ENCODE assay signal across 11 cellular contexts in the genomic region with DNA sequence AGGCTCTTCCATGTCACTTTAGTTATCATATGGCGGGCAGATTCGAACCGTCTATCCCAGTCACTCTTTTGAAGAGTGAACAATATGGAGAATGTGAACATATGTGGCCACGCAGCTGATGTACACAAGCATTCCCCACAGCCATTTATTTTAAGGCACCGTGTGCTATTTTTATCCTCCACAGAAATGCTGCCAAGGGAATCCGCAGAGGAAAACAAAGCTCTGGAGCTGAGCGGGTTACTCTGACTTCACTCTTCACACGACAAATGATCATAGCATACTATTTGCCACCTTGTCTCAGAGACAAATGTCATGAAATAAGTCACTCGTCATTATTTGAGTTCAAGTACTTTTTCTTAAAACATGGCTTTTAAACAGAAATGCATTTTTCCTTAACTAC.
DNase-seq lines count a peak whose midpoint lies in the region; ATAC-seq and TF ChIP-seq lines count a peak whose summit lies in the region.
"Had no signal": no experiment of that assay in that cellular context is flagged by ENCODE, and none has a peak within 500 bp of the region (broad histone marks: within the 10 kb centered on the region; RNA-seq: fewer than 3 reads in every experiment).

No MANE protein-coding gene starts in this region.

- peak in 1 of 2 experiments; percentile 38 for DNase-seq in SJSA1 (ENCODE audit: low read depth in 1 of 2, low spot score in 2 of 2)
- peak in 1 of 10 donors; percentile 36 for DNase-seq in dorsolateral prefrontal cortex
- DNase-seq in mesothelial cell of epicardium (ENCODE audit: low spot score in 2 of 2, unreplicated experiment in 2 of 2): no peak
- DNase-seq in testis: no peak
- DNase-seq in activated naive CD4-positive, alpha-beta T cell (lab: John Stamatoyannopoulos, UW): no peak
- DNase-seq in CD8-positive, alpha-beta memory T cell: no peak
- DNase-seq: stimulated activated CD4-positive, alpha-beta T cell treated with anti-CD3 and anti-CD28 coated beads, Interleukin-4, amount 100 ng/mL, for 1 hour had no signal

- H3K36me3 ChIP-seq in SJSA1 (peaks cover 21% of the 10 kb centered on the region), testis (ENCODE audit: low read depth, missing control alignments) (no peaks in the 10 kb centered on the region)
- no peaks in the 10 kb centered on the region for H3K36me3 ChIP-seq in CD8-positive, alpha-beta memory T cell (ENCODE audit: insufficient read depth, low read length)

- ATAC-seq in HG03045 (IDR thresholded peaks at IDR 0.05; ENCODE audit: unreplicated experiment): no peak
- ATAC-seq in HG02970 (IDR thresholded peaks at IDR 0.05; ENCODE audit: low FRiP score, unreplicated experiment): no peak
- ATAC-seq: naive thymus-derived CD8-positive, alpha-beta T cell had no signal

- H3K4me1 ChIP-seq in SJSA1 (replicated peaks): peaks cover 67% of the 10 kb centered on the region
- H3K4me1 ChIP-seq in testis: peaks cover 83% of the 10 kb centered on the region
- peaks cover 11% of the 10 kb centered on the region for H3K4me1 ChIP-seq in CD8-positive, alpha-beta memory T cell (ENCODE audit: insufficient read depth, low read length)

- H3K4me3 ChIP-seq in SJSA1 (no peak overlapping the region), dorsolateral prefrontal cortex (peak overlapping the region in 4 of 59 donors; percentile 12 to 52 (median 35)), testis (no peak overlapping the region)
- H3K4me3 ChIP-seq in CD8-positive, alpha-beta memory T cell (ENCODE audit: low read length): no peak overlapping the region

- POLR2A ChIA-PET in CD8-positive, alpha-beta memory T cell (lab: Charles Lee): no interaction called here

- intact Hi-C loops in dorsolateral prefrontal cortex (cut with DNase I) (loop anchor here (2.0 kb wide), 4 partner anchors 53 to 99 kb away; no protein-coding TSS in a partner anchor), testis (cut with DNase I; ENCODE audit: low total_unique reads) (no loop called here)

- no peaks in the 10 kb centered on the region for H3K27me3 Mint-ChIP-seq in mesothelial cell of epicardium (ENCODE audit: low read depth)
- peaks cover 3% of the 10 kb centered on the region in 2 donors for H3K27me3 Mint-ChIP-seq in CD8-positive, alpha-beta memory T cell
- H3K27me3 Mint-ChIP-seq: dendritic cell treated with granulocyte-macrophage colony-stimulating factor and Interleukin-4, amounts not matched to agents 40 ng/mL and 50 ng/mL, for 4 days had no signal

- H3K4me3 Mint-ChIP-seq in mesothelial cell of epicardium: no peak overlapping the region
- H3K4me3 Mint-ChIP-seq in CD8-positive, alpha-beta memory T cell: no peak overlapping the region
- H3K4me3 Mint-ChIP-seq: dendritic cell treated with granulocyte-macrophage colony-stimulating factor and Interleukin-4, amounts not matched to agents 40 ng/mL and 50 ng/mL, for 4 days; naive thymus-derived CD8-positive, alpha-beta T cell had no signal

- TF ChIP-seq CTCF in dorsolateral prefrontal cortex (IDR thresholded peaks at IDR 0.05 in 54 of 56, conservative IDR thresholded peaks at IDR 0.05 in 2 of 56; ENCODE audit: low read depth in 1 of 56, partially characterized antibody in 56 of 56) (no peak), mesothelial cell of epicardium (IDR thresholded peaks at IDR 0.05; ENCODE audit: unreplicated experiment) (no peak), testis (IDR thresholded peaks at IDR 0.05) (no peak)

- H3K27ac ChIP-seq in SJSA1: 0 out of 2 replicates have a peak overlapping the region, but pooled peaks have one; percentile 18
- peak overlapping the region in 51 of 59 donors; percentile 3 to 95 (median 84) for H3K27ac ChIP-seq in dorsolateral prefrontal cortex
- H3K27ac ChIP-seq in testis: peak overlapping the region; percentile 43 to 80
- no peak overlapping the region for H3K27ac ChIP-seq in CD8-positive, alpha-beta memory T cell (ENCODE audit: low read depth, low read length)

- CTCF ChIA-PET in CD8-positive, alpha-beta memory T cell (lab: Charles Lee): no interaction called here

- peaks cover 14% of the 10 kb centered on the region for H3K36me3 Mint-ChIP-seq in mesothelial cell of epicardium
- H3K36me3 Mint-ChIP-seq in CD8-positive, alpha-beta memory T cell: no peaks in the 10 kb centered on the region
- H3K36me3 Mint-ChIP-seq: naive thymus-derived CD8-positive, alpha-beta T cell had no signal

- no peaks in the 10 kb centered on the region for H3K9me3 Mint-ChIP-seq in mesothelial cell of epicardium
- H3K9me3 Mint-ChIP-seq in CD8-positive, alpha-beta memory T cell: no peaks in the 10 kb centered on the region
- H3K9me3 Mint-ChIP-seq: dendritic cell treated with granulocyte-macrophage colony-stimulating factor and Interleukin-4, amounts not matched to agents 40 ng/mL and 50 ng/mL, for 4 days; naive thymus-derived CD8-positive, alpha-beta T cell had no signal

- no peaks in the 10 kb centered on the region for H3K27me3 ChIP-seq in SJSA1 (replicated peaks)
- no peaks in the 10 kb centered on the region for H3K27me3 ChIP-seq in dorsolateral prefrontal cortex
- no peaks in the 10 kb centered on the region for H3K27me3 ChIP-seq in testis
- no peaks in the 10 kb centered on the region for H3K27me3 ChIP-seq in CD8-positive, alpha-beta memory T cell (ENCODE audit: insufficient read depth, low read length, poor library complexity, severe bottlenecking)

- H3K9me3 ChIP-seq in SJSA1 (replicated peaks) (no peaks in the 10 kb centered on the region), testis (no peaks in the 10 kb centered on the region)
- H3K9me3 ChIP-seq in CD8-positive, alpha-beta memory T cell (ENCODE audit: low read length): no peaks in the 10 kb centered on the region

- peak overlapping the region; percentile 94 for H3K27ac Mint-ChIP-seq in mesothelial cell of epicardium
- no peak overlapping the region for H3K27ac Mint-ChIP-seq in CD8-positive, alpha-beta memory T cell
- H3K27ac Mint-ChIP-seq: dendritic cell treated with granulocyte-macrophage colony-stimulating factor and Interleukin-4, amounts not matched to agents 40 ng/mL and 50 ng/mL, for 4 days; naive thymus-derived CD8-positive, alpha-beta T cell had no signal

- 58 to 64% methylated on average over 9 of the region's 9 CpGs for WGBS in testis, 2 donors

- TF ChIP-seq POLR2A in testis (IDR thresholded peaks at IDR 0.05): no peak

- peaks cover 86% of the 10 kb centered on the region for H3K4me1 Mint-ChIP-seq in mesothelial cell of epicardium
- H3K4me1 Mint-ChIP-seq in CD8-positive, alpha-beta memory T cell: peaks cover 13 to 25% (median 17%) of the 10 kb centered on the region in 3 donors
